In genomic region chr2:8211384-8211783, GRCh38 we compare ENCODE assay signal across 32 cellular contexts.
"Had no signal": no experiment of that assay in that cellular context is flagged by ENCODE, and none has a peak within 500 bp of the region (broad histone marks: within the 10 kb centered on the region; RNA-seq: fewer than 3 reads in every experiment).

No MANE protein-coding gene starts in this region.

- H3K36me3 ChIP-seq: ascending aorta, breast epithelium, cardiac muscle cell, esophagus squamous epithelium, gastroesophageal sphincter, WERI-Rb-1 had no signal

- H3K4me1 ChIP-seq: ascending aorta, breast epithelium had no signal

- DNase-seq: activated B cell treated with CpG ODN at 0.5 μM for 24 hours; activated CD4-positive, alpha-beta memory T cell treated with anti-CD3 and anti-CD28 coated beads for 36 hours; activated CD4-positive, alpha-beta T cell treated with anti-CD3 and anti-CD28 coated beads for 36 hours; activated CD4-positive, alpha-beta T cell treated with anti-CD3 and anti-CD28 coated beads, Interleukin-2, amount 10 ng/mL, durations not matched to agents 24 days and 14 days; activated CD4-positive, CD25-positive, alpha-beta regulatory T cell treated with anti-CD3 and anti-CD28 coated beads, Interleukin-2, amount 50 U/mL, for 72 hours; activated CD8-positive, alpha-beta memory T cell treated with anti-CD3 and anti-CD28 coated beads, Interleukin-2, amount 10 ng/mL, durations not matched to agents 7 days and 5 days; activated CD8-positive, alpha-beta memory T cell treated with anti-CD3 and anti-CD28 coated beads, Interleukin-2, amount 50 U/mL, for 4 hours; activated CD8-positive, alpha-beta T cell treated with anti-CD3 and anti-CD28 coated beads, Interleukin-2, amount 10 ng/mL, durations not matched to agents 7 days and 5 days; activated effector memory CD4-positive, alpha-beta T cell treated with anti-CD3 and anti-CD28 coated beads, Interleukin-2, amount 50 U/mL, for 16 hours; activated naive CD4-positive, alpha-beta T cell treated with anti-CD3 and anti-CD28 coated beads for 36 hours; activated naive CD8-positive, alpha-beta T cell treated with anti-CD3 and anti-CD28 coated beads for 36 hours; activated naive CD8-positive, alpha-beta T cell treated with anti-CD3 and anti-CD28 coated beads, Interleukin-2, amount 50 U/mL, for 24 hours; activated T-cell treated with anti-CD3 and anti-CD28 coated beads, Interleukin-2, amount 50 U/mL, for 1 hour; activated T-cell treated with anti-CD3 and anti-CD28 coated beads, Interleukin-2, amount 50 U/mL, for 48 hours; central memory CD4-positive, alpha-beta T cell; cerebellar nuclear complex; dorsolateral prefrontal cortex; effector memory CD4-positive, alpha-beta T cell; endodermal cell; erythroblast; esophagus squamous epithelium; foreskin melanocyte; SW 1271; T-helper 1 cell; T-helper 17 cell; T1000; WERI-Rb-1 had no signal

- H3K27me3 ChIP-seq: ascending aorta, breast epithelium, cardiac muscle cell, dorsolateral prefrontal cortex, esophagus squamous epithelium, gastroesophageal sphincter had no signal

- H3K4me3 ChIP-seq: ascending aorta, breast epithelium, cardiac muscle cell, coronary artery, dorsolateral prefrontal cortex, esophagus squamous epithelium, gastroesophageal sphincter had no signal

- ATAC-seq: activated CD4-positive, alpha-beta T cell treated with anti-CD3 and anti-CD28 coated beads for 36 hours; activated CD8-positive, alpha-beta memory T cell treated with anti-CD3 and anti-CD28 coated beads, Interleukin-2, amount 10 ng/mL, durations not matched to agents 7 days and 5 days; activated CD8-positive, alpha-beta T cell treated with anti-CD3 and anti-CD28 coated beads, Interleukin-2, amount 10 ng/mL, durations not matched to agents 7 days and 5 days; activated naive CD8-positive, alpha-beta T cell treated with anti-CD3 and anti-CD28 coated beads, Interleukin-2, amount 50 U/mL, for 24 hours; gastroesophageal sphincter; T-helper 17 cell had no signal

- H3K27ac ChIP-seq: ascending aorta, breast epithelium, cardiac muscle cell, coronary artery, dorsolateral prefrontal cortex, esophagus squamous epithelium, gastroesophageal sphincter, WERI-Rb-1 had no signal
